Comparison of ENCODE assay signal across 24 cellular contexts in genomic region chr15:100867476-100867875, GRCh38. TPM values are rescaled to one million over a fixed set of nuclear protein-coding genes. Genes with fewer than 3 reads are reported as not detected.
"Had no signal": no experiment of that assay in that cellular context is flagged by ENCODE, and none has a peak within 500 bp of the region (broad histone marks: within the 10 kb centered on the region; RNA-seq: fewer than 3 reads in every experiment).

No MANE protein-coding gene starts in this region.

- H3K27ac ChIP-seq: cardiac muscle cell, coronary artery, heart right ventricle, left ventricle myocardium inferior, neutrophil, prostate gland, right atrium auricular region, spleen, tibial nerve, WERI-Rb-1 had no signal

- H3K9me3 ChIP-seq: neutrophil, prostate gland, right atrium auricular region had no signal

- H3K36me3 ChIP-seq: cardiac muscle cell, heart right ventricle, left ventricle myocardium inferior, neutrophil, prostate gland, right atrium auricular region, spleen, tibial nerve, WERI-Rb-1 had no signal

- DNase-seq: activated CD4-positive, alpha-beta T cell treated with anti-CD3 and anti-CD28 coated beads for 48 hours; activated CD4-positive, alpha-beta T cell treated with anti-CD3 and anti-CD28 coated beads, Interleukin-2, amount 50 U/mL, for 48 hours; activated CD8-positive, alpha-beta memory T cell treated with anti-CD3 and anti-CD28 coated beads for 24 hours; activated effector memory CD4-positive, alpha-beta T cell treated with Interleukin-2 at 50 U/mL for 16 hours; activated naive CD4-positive, alpha-beta T cell treated with anti-CD3 and anti-CD28 coated beads for 36 hours; activated naive CD8-positive, alpha-beta T cell treated with anti-CD3 and anti-CD28 coated beads, Interleukin-2, amount 10 ng/mL, durations not matched to agents 7 days and 5 days; amniotic stem cell; cerebellar nuclear complex; foreskin fibroblast; heart right ventricle; left ventricle myocardium inferior; spleen; stimulated activated naive CD4-positive, alpha-beta T cell treated with Interleukin-2 at 50 U/mL for 16 hours; SW 1271; T-helper 9 cell; WERI-Rb-1 had no signal

- H3K4me3 ChIP-seq: cardiac muscle cell, coronary artery, heart right ventricle, left ventricle myocardium inferior, lung, prostate gland, right atrium auricular region, spleen, tibial nerve had no signal

- H3K27me3 ChIP-seq: cardiac muscle cell, right atrium auricular region, tibial nerve had no signal

- H3K4me1 ChIP-seq: left ventricle myocardium inferior, prostate gland, right atrium auricular region, spleen had no signal

- ATAC-seq: activated CD4-positive, CD25-positive, alpha-beta regulatory T cell treated with anti-CD3 and anti-CD28 coated beads, Interleukin-2, amount 50 U/mL, for 24 hours; heart right ventricle had no signal

RNA-seq across cellular contexts. Expression of gene ALDH1A3, which starts 12.2 kb away (rescaled TPM):
- total RNA-seq: activated naive CD4-positive, alpha-beta T cell treated with anti-CD3 and anti-CD28 coated beads for 36 hours; activated naive CD8-positive, alpha-beta T cell treated with anti-CD3 and anti-CD28 coated beads, Interleukin-2, amount 10 ng/mL, durations not matched to agents 7 days and 5 days; cardiac muscle cell had no signal
